ENCODE assay signal across 8 cellular contexts in the genomic region with DNA sequence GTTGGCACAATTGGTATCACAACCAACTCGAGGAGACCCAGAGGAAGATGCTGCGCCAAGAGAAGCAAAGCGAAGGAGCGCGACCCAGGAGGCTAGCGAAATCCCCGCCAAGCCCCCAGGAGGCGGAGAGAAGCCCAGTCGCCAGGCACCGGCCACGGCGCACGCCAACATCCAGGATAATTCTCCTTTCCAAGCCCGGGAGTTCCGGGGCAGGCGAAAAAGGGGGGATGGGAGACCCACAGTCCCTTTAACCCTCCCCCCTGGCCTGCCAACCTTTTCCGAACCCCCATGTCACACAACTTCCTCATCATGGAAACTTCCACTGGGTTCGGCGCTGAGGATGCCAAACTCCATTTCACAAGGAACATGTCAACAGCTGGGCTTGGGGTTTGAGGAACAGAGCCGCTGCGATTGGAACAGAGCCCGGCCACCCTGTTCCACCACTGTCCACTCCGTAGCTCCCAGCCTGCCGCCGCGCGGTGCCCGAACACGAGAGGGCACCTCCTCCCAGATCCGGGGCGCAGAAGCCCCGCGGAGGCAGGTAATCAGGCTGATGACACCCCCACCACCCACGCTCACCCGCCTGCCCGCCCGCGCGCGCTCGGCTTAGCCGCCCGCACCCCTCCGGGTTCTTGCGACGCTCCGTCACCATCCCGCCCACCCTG. TPM values are rescaled to one million over a fixed set of nuclear protein-coding genes. Genes with fewer than 3 reads are reported as not detected.
A peak's percentile ranks its signal among the peaks of the same experiment; 100 is the strongest.
DNase-seq lines count a peak whose midpoint lies in the region; ATAC-seq and TF ChIP-seq lines count a peak whose summit lies in the region.

No MANE protein-coding gene starts in this region.

- no peaks in the 10 kb centered on the region for H3K79me2 ChIP-seq in Karpas-422 (ENCODE audit: low read length)

- DNase-seq in AG10803 (ENCODE audit: low read depth) (peak; percentile 32), Karpas-422 (no peak), colonic mucosa (peak; percentile 73), left kidney (ENCODE audit: low read depth, low spot score) (peak; percentile 69), stomach (peak; percentile 80), KBM-7 (no peak), NCI-H2107 treated with DMSO at 0.1 percent for 48 hours (lab: John Stamatoyannopoulos, UW; ENCODE audit: unreplicated experiment) (no peak)

- H2AFZ ChIP-seq in Karpas-422 (ENCODE audit: low read length): no peak overlapping the region

- H4K20me1 ChIP-seq in Karpas-422 (ENCODE audit: insufficient read depth, low read depth, low read length): no peaks in the 10 kb centered on the region

- H3K4me3 ChIP-seq in AG10803 (ENCODE audit: low read length): peak overlapping the region; percentile 76
- no peak overlapping the region; the same call in 1 of the 2 replicates for H3K4me3 ChIP-seq in Karpas-422 (ENCODE audit: low read length)
- H3K4me3 ChIP-seq in colonic mucosa: peak overlapping the region; percentile 67
- peak overlapping the region; percentile 60 to 83 (median 68) for H3K4me3 ChIP-seq in stomach

- no peak for TF ChIP-seq EP300 in stomach (IDR thresholded peaks at IDR 0.05)

- intact Hi-C loops in colonic mucosa (cut with DNase I) (loop anchor here (10.0 kb wide), 1 partner anchor 229 kb away; no protein-coding TSS in a partner anchor), stomach (cut with DNase I; ENCODE audit: low total_unique reads) (no loop called here)

- no peaks in the 10 kb centered on the region for H3K9me2 ChIP-seq in Karpas-422 (replicated peaks; ENCODE audit: insufficient read depth, low read length)

- no peaks in the 10 kb centered on the region for H3K27me3 ChIP-seq in Karpas-422 (ENCODE audit: low read length)
- no peaks in the 10 kb centered on the region for H3K27me3 ChIP-seq in colonic mucosa
- peaks cover 0 to 23% (median 12%) of the 10 kb centered on the region in 3 donors for H3K27me3 ChIP-seq in stomach

- no peak for TF ChIP-seq POLR2A in stomach (IDR thresholded peaks at IDR 0.05)

- H3K4me1 ChIP-seq in Karpas-422 (ENCODE audit: low read length) (no peaks in the 10 kb centered on the region), colonic mucosa (peaks cover 6% of the 10 kb centered on the region), stomach (peaks cover 15 to 66% (median 36%) of the 10 kb centered on the region in 4 donors)

- H3K4me2 ChIP-seq in Karpas-422 (ENCODE audit: low read depth, low read length, poor library complexity, severe bottlenecking): peak overlapping the region; percentile 50

- no peak for ATAC-seq in HG02981 (IDR thresholded peaks at IDR 0.05; ENCODE audit: unreplicated experiment)

- H3K27ac ChIP-seq in Karpas-422 (ENCODE audit: low read length) (no peak overlapping the region), colonic mucosa (peak overlapping the region; percentile 97), stomach (peak overlapping the region; percentile 91 to 97 (median 95))

- H3K9me3 ChIP-seq in Karpas-422 (ENCODE audit: low read length): no peaks in the 10 kb centered on the region
- H3K9me3 ChIP-seq in colonic mucosa: no peaks in the 10 kb centered on the region
- H3K9me3 ChIP-seq in stomach: no peaks in the 10 kb centered on the region

- H3K9ac ChIP-seq in Karpas-422 (ENCODE audit: low read length) (no peak overlapping the region), colonic mucosa (ENCODE audit: low read depth in 2 of 2, low read length in 2 of 2) (peak overlapping the region; percentile 76 to 78)

- in situ Hi-C loops in KBM-7 (cut with MboI; ENCODE audit: low pct_unique_long_range_greater_than_20kb, low sequenced_read_pairs): no loop called here

- no peak for TF ChIP-seq CTCF in AG10803 (conservative IDR thresholded peaks at IDR 0.05; ENCODE audit: low read length)
- no peak for TF ChIP-seq CTCF in colonic mucosa (IDR thresholded peaks at IDR 0.05)
- no peak for TF ChIP-seq CTCF in stomach (IDR thresholded peaks at IDR 0.05)

- H3K36me3 ChIP-seq in Karpas-422 (ENCODE audit: insufficient read depth, low read length): no peaks in the 10 kb centered on the region
- H3K36me3 ChIP-seq in colonic mucosa: no peaks in the 10 kb centered on the region
- H3K36me3 ChIP-seq in stomach: no peaks in the 10 kb centered on the region

- WGBS in stomach, 5 donors: 1 to 3% (median 2%) methylated on average over 19 to 48 of the region's 48 CpGs

RNA-seq across cellular contexts. Expression of a gene that starts 0.6 kb away (rescaled TPM):
- total RNA-seq in Karpas-422 (2014; rRNA removed; shearing (Covaris generic); ENCODE audit: low replicate concordance): not detected in 2 replicates
- total RNA-seq in colonic mucosa (10 to 100 TPM; 23.3 to 27.6 TPM), stomach (10 to 100 TPM in 4 of 5 donors, 1 to 10 TPM in 1; 6.1 to 47.3 (median 25.0) TPM)
- polyA plus RNA-seq in stomach: 1 to 10 TPM; 3.6 to 7.1 (median 5.7) TPM

Comparison
In these comparisons a context has a peak if more than half of its experiments do, and no peak if none do; other contexts are left out.
1. DNase-seq: peak in AG10803 (single experiment), colonic mucosa (single experiment), left kidney (single experiment) and stomach (single experiment); none in Karpas-422 (single experiment), KBM-7 (single experiment) and NCI-H2107 treated with DMSO at 0.1 percent for 48 hours (single experiment).